In the genomic region with DNA sequence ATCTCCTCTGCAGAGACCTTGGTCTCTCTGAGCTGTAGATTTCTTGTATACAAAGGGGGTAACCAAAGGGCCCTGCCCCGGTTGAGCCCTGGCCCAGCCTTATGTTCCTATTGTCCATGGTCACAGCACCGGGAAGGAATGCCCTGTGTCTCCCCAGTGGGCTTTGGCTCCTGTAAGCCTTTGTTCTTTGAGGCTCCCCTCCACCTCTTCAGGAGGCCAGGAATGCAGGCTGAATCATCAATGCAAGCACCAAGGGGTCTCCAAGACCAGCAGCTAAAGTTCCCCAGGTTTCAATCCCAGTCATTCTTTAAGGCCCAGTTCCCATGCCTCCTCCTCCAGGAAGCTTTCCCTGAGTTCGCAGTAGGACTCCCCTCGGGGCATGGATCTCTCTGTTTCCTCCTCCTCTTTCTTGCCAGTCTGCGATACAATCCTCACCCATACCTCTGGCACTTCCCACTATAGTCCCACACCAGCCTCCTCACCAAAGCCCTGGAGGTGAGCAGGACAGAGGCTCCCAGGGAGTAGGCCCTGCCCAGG, we compare ENCODE assay signal across 17 cellular contexts. TPM values are rescaled to one million over a fixed set of nuclear protein-coding genes. Genes with fewer than 3 reads are reported as not detected.
DNase-seq lines count a peak whose midpoint lies in the region; FAIRE-seq and TF ChIP-seq lines count a peak whose summit lies in the region.
"Had no signal": no experiment of that assay in that cellular context is flagged by ENCODE, and none has a peak within 500 bp of the region (broad histone marks: within the 10 kb centered on the region; RNA-seq: fewer than 3 reads in every experiment).

No MANE protein-coding gene starts in this region.

- FAIRE-seq in RCC 7860 (lab: Jason Lieb, UNC): no peak

- 79 to 86% (median 83%) methylated on average over 5 of the region's 5 CpGs for WGBS in spleen, 5 donors

- H3K4me3 ChIP-seq in HUES48 (ENCODE audit: low read depth, low read length): no peak overlapping the region
- no peak overlapping the region for H3K4me3 ChIP-seq in spleen
- H3K4me3 ChIP-seq: GM23248 had no signal

- H3K27ac ChIP-seq in HUES48 (ENCODE audit: low read depth, low read length) (peak overlapping the region; percentile 94), spleen (peak overlapping the region; percentile 29 to 81 (median 76))
- H3K27ac ChIP-seq: GM23248 had no signal

- intact Hi-C loops in spleen (cut with DNase I; ENCODE audit: low total_unique reads): no loop called here

- H3K9ac ChIP-seq in HUES48 (ENCODE audit: low read depth, low read length): no peak overlapping the region; the same call in 1 of the 2 replicates
- H3K9ac ChIP-seq: GM23248 had no signal

- TF ChIP-seq POLR2A in spleen (IDR thresholded peaks at IDR 0.05): no peak

- TF ChIP-seq CTCF in spleen (IDR thresholded peaks at IDR 0.05 in 8 of 11, conservative IDR thresholded peaks at IDR 0.05 in 3 of 11): no peak

- no peaks in the 10 kb centered on the region for H3K36me3 ChIP-seq in HUES48 (ENCODE audit: control insufficient read depth, insufficient read depth, low read length)
- H3K36me3 ChIP-seq in spleen: peaks cover 0 to 27% (median 0%) of the 10 kb centered on the region in 6 donors

- H3K27me3 ChIP-seq in HUES48 (ENCODE audit: control insufficient read depth, insufficient read depth, low read length) (no peaks in the 10 kb centered on the region), spleen (replicated peaks in 1 of 7) (no peaks in the 10 kb centered on the region)

- DNase-seq in astrocyte of the hippocampus (ENCODE audit: low read depth, low spot score): peak; percentile 71
- DNase-seq in iPS-NIHi7 (ENCODE audit: extremely low spot score): peak; percentile 60
- DNase-seq in spleen: no peak
- DNase-seq in foreskin melanocyte: no peak
- DNase-seq in SW480 (ENCODE audit: low spot score): no peak
- DNase-seq in RCC 7860 (ENCODE audit: low spot score): no peak
- DNase-seq: COR-L47, DMS53, HFFc6, IMR-90, NCI-H1105 treated with DMSO at 0.1 percent for 48 hours, NCI-H1930, NCI-H526 treated with DMSO at 0.1 percent for 48 hours, RPMI8226, SIG-M5 had no signal

- H3K9me3 ChIP-seq in HUES48 (ENCODE audit: control insufficient read depth, insufficient read depth, low read length): no peaks in the 10 kb centered on the region
- H3K9me3 ChIP-seq in spleen: no peaks in the 10 kb centered on the region

- H3K4me1 ChIP-seq in HUES48 (ENCODE audit: control insufficient read depth, insufficient read depth, low read length) (peaks cover 27% of the 10 kb centered on the region; the same call in 1 of the 2 replicates), spleen (peaks cover 8 to 60% (median 39%) of the 10 kb centered on the region in 6 donors)

RNA-seq across cellular contexts. Expression of gene KLHL35, which starts 29.2 kb away (rescaled TPM):
- total RNA-seq in spleen: 1 to 10 TPM in 6 of 7 donors, under 1 TPM in 1; 0.19 to 3.5 (median 1.8) TPM
- polyA plus RNA-seq in spleen: 1 to 10 TPM; 2.0 to 3.8 (median 2.8) TPM
- total RNA-seq: HFFc6 had no signal

Comparison
In these comparisons a context has a peak if more than half of its experiments do, and no peak if none do; other contexts are left out.
1. DNase-seq: peak in astrocyte of the hippocampus (single experiment) and iPS-NIHi7 (single experiment); none in spleen (single experiment), foreskin melanocyte (single experiment), SW480 (single experiment) and RCC 7860 (single experiment).